ENCODE assay signal across 7 cellular contexts in the genomic region with DNA sequence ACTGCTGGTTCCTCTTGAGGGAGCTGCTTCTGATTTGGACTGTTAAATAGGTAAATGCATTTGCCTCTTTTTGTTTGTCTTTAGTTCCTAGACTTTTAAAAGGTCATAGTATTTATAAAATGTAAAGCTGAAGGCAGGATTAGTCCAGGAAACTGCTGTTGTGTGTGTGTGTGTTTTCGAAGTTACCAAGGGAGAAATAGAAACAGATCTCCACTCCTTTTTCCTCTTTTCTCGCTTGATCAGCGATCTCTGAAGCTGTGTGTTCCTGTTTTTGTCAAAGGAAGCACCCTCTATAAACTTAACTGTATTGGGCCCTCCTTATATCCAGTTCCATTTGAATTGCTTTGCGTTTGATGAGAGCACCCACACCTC. TPM values are rescaled to one million over a fixed set of nuclear protein-coding genes. Genes with fewer than 3 reads are reported as not detected.
A peak's percentile ranks its signal among the peaks of the same experiment; 100 is the strongest.
DNase-seq lines count a peak whose midpoint lies in the region; ATAC-seq and TF ChIP-seq lines count a peak whose summit lies in the region.

No MANE protein-coding gene starts in this region.

- H3K4me1 ChIP-seq in OCI-LY7 (ENCODE audit: insufficient read depth, low read length, poor library complexity, severe bottlenecking) (peaks cover 23% of the 10 kb centered on the region), lung (ENCODE audit: control insufficient read depth in 2 of 2, insufficient read depth in 2 of 2, low read length in 2 of 2) (peaks cover 0 to 11% of the 10 kb centered on the region in 2 donors), upper lobe of left lung (peaks cover 0 to 29% (median 21%) of the 10 kb centered on the region in 4 donors)

- 0 to 2% methylated on average over 4 of the region's 4 CpGs for WGBS in lung, 2 donors
- 1% methylated on average over 4 of the region's 4 CpGs for WGBS in upper lobe of left lung, 2 donors

- no peak for TF ChIP-seq EP300 in upper lobe of left lung (IDR thresholded peaks at IDR 0.05)

- H3K9me3 ChIP-seq in OCI-LY7 (ENCODE audit: low read length) (no peaks in the 10 kb centered on the region; the same call in 1 of the 2 replicates), lung (ENCODE audit: control insufficient read depth in 2 of 2, insufficient read depth in 1 of 2, low read length in 1 of 2) (no peaks in the 10 kb centered on the region), upper lobe of left lung (no peaks in the 10 kb centered on the region)

- H3K79me2 ChIP-seq in OCI-LY7 (ENCODE audit: insufficient read depth, low read depth, low read length) = peaks cover 56% of the 10 kb centered on the region

- H3K4me2 ChIP-seq in OCI-LY7 (ENCODE audit: low read length) = peak overlapping the region; percentile 95

- peak overlapping the region; percentile 98; the same call in 1 of the 2 replicates for H2AFZ ChIP-seq in OCI-LY7 (ENCODE audit: low read length)

- TF ChIP-seq POLR2A in upper lobe of left lung (IDR thresholded peaks at IDR 0.05) = no peak

- CTCF ChIA-PET in OCI-LY7 (lab: Charles Lee; ENCODE audit: unreplicated experiment) = no interaction called here

- DNase-seq in OCI-LY7 (ENCODE audit: low spot score) (peak; percentile 60), lung (ENCODE audit: low spot score) (no peak), upper lobe of left lung (no peak), NCI-H1048 (lab: John Stamatoyannopoulos, UW) (no peak)

- no peaks in the 10 kb centered on the region for H3K9me2 ChIP-seq in OCI-LY7 (ENCODE audit: insufficient read depth, low read length)

- 0 out of 2 replicates have a peak, but pooled peaks cover 20% of the 10 kb centered on the region for H4K20me1 ChIP-seq in OCI-LY7 (ENCODE audit: insufficient read depth, low read length)

- TF ChIP-seq CTCF in OCI-LY7 (conservative IDR thresholded peaks at IDR 0.05; ENCODE audit: low read length) (no peak), lung (IDR thresholded peaks at IDR 0.05; ENCODE audit: control extremely low read depth, extremely low read depth) (no peak), upper lobe of left lung (IDR thresholded peaks at IDR 0.05) (no peak)

- BruUV-seq in OCI-LY7 (replicated peaks; lab: Mats Ljungman, UMichigan) = TSS peak; percentile 59

- POLR2A ChIA-PET in OCI-LY7 (lab: Charles Lee) = interaction anchor here (0.6 to 1.4 kb wide), 12 partner anchors 8 to 814 kb away, joined by 3 to 6 read pairs (median 3); partner anchors contain the start of genes CEP120 and SRFBP1

- ATAC-seq in GM21737 (IDR thresholded peaks at IDR 0.05; ENCODE audit: unreplicated experiment) = peak; percentile 4
- no peak for ATAC-seq in lung (ENCODE audit: insufficient read depth, low FRiP score)
- peak; percentile 51 to 61 for ATAC-seq in upper lobe of left lung (ENCODE audit: low FRiP score in 2 of 2)
- ATAC-seq in HG03280 (IDR thresholded peaks at IDR 0.05; ENCODE audit: unreplicated experiment) = no peak

- H3K4me3 ChIP-seq in OCI-LY7 (ENCODE audit: low read depth, low read length, poor library complexity, severe bottlenecking) (peak overlapping the region; percentile 88), lung (peak overlapping the region; percentile 94), upper lobe of left lung (peak overlapping the region; percentile 65 to 76 (median 72))

- H3K27me3 ChIP-seq in lung (ENCODE audit: control insufficient read depth, insufficient read depth) (no peaks in the 10 kb centered on the region), upper lobe of left lung (no peaks in the 10 kb centered on the region)

- intact Hi-C loops in OCI-LY7 (cut with micrococcal nuclease; ENCODE audit: unreplicated experiment) = loop anchor here (1.0 to 5.0 kb wide), 2 partner anchors 69 to 737 kb away; partner anchors contain the start of gene CSNK1G3

- H3K27ac ChIP-seq in OCI-LY7 (ENCODE audit: low read depth, low read length, poor library complexity, severe bottlenecking) (peak overlapping the region; percentile 57), cingulate gyrus (ENCODE audit: low read depth, low read length) (peak overlapping the region; percentile 86), lung (ENCODE audit: low read depth in 1 of 2, low read length in 1 of 2) (peak overlapping the region; percentile 62 to 97), upper lobe of left lung (peak overlapping the region; percentile 83 to 96 (median 92))

- H3K36me3 ChIP-seq in OCI-LY7 (ENCODE audit: insufficient read depth, low read length) (peaks cover 17% of the 10 kb centered on the region), lung (ENCODE audit: control insufficient read depth in 2 of 2, insufficient read depth in 2 of 2, low read length in 2 of 2) (no peaks in the 10 kb centered on the region), upper lobe of left lung (no peaks in the 10 kb centered on the region)

RNA-seq across cellular contexts. Expression of gene SNX2, which starts 0.8 kb away (rescaled TPM):
- total RNA-seq in OCI-LY7 (2014; rRNA removed; shearing (Covaris generic)) = 46.0 and 47.1 TPM in 2 replicates
- 78.3 and 85.3 TPM in 2 replicates for total RNA-seq in OCI-LY7 (2022)
- 100 to 1,000 TPM in 1 of 2 donors, 10 to 100 TPM in 1; 81.4 to 102 TPM for total RNA-seq in lung
- polyA plus RNA-seq in lung = 10 to 100 TPM; 30.9 to 62.7 TPM
- 100 to 1,000 TPM in 1 of 6 donors, 10 to 100 TPM in 5; 48.4 to 105 (median 93.3) TPM for total RNA-seq in upper lobe of left lung

Comparison
In these comparisons a context has a peak if more than half of its experiments do, and no peak if none do; other contexts are left out.
1. ATAC-seq: peak in GM21737 (single experiment) and upper lobe of left lung (2 of 2); none in lung (single experiment) and HG03280 (single experiment).
2. Peak in every context shown above with its lines, with median percentiles within 50 percentile points of each other: H3K27ac ChIP-seq and H3K4me3 ChIP-seq.